Comparison of ENCODE assay signal across 16 cellular contexts in the genomic region with DNA sequence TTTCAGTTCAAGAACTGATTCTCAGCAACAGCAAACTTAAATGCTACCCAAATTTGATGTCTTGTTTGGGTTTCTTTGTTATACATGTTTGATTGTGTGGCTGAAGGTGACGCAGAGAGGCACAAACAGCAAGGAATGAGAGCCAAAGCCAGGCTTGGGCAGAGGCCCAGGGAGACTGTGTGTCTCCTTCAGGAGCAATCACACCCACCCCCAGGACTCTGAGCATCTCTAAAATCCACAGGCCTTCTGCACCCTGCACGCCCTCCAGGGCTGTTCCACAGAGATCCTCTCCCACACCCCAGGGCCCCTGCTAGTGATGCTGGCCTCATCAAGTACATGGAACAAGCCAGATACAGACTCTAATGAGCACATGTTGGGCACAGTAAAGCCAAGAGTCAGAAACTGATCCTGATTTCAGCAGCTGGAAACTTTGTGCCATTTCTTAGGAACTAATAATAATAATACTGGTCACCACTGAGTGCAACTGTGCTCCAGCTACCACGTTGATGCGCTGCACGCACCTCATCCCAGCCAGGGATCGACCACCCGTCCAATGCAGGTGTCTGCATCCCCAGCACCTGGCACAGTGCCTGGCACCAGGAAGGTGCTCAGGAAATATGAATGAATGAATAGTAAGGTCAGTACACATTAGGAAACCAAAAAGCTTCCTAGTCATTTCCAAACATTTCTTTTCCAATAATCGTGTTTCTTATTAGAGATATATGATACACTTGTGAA. TPM values are rescaled to one million over a fixed set of nuclear protein-coding genes. Genes with fewer than 3 reads are reported as not detected.
DNase-seq lines count a peak whose midpoint lies in the region; ATAC-seq and TF ChIP-seq lines count a peak whose summit lies in the region.
"Had no signal": no experiment of that assay in that cellular context is flagged by ENCODE, and none has a peak within 500 bp of the region (broad histone marks: within the 10 kb centered on the region; RNA-seq: fewer than 3 reads in every experiment).

No MANE protein-coding gene starts in this region.

- TF ChIP-seq CTCF in RWPE1 (conservative IDR thresholded peaks at IDR 0.05; ENCODE audit: low read depth) (no peak), coronary artery (IDR thresholded peaks at IDR 0.05) (no peak), esophagus muscularis mucosa (IDR thresholded peaks at IDR 0.05) (no peak)

- H3F3A ChIP-seq in GM23248 (ENCODE audit: insufficient read depth), result no peaks in the 10 kb centered on the region; the same call in 1 of the 2 replicates

- intact Hi-C loops in esophagus muscularis mucosa (cut with DNase I), result no loop called here

- no peak for TF ChIP-seq POLR2A in esophagus muscularis mucosa (IDR thresholded peaks at IDR 0.05; ENCODE audit: low read depth)

- H3K9ac ChIP-seq in GM23248 (peak overlapping the region; percentile 55), skeletal muscle tissue (ENCODE audit: low read depth in 1 of 3, low read length in 3 of 3) (peak overlapping the region in 1 of 3 donors; percentile 75)

- peak overlapping the region; percentile 39 for H2AFZ ChIP-seq in GM23248

- no peaks in the 10 kb centered on the region for H4K20me1 ChIP-seq in GM23248 (ENCODE audit: insufficient read depth)

- H3K79me2 ChIP-seq in GM23248 (ENCODE audit: insufficient read depth), result no peaks in the 10 kb centered on the region

- H3K4me2 ChIP-seq in GM23248 (ENCODE audit: unreplicated experiment), result peak overlapping the region; percentile 26

- 85 to 92% methylated on average over 8 of the region's 8 CpGs for WGBS in GM23248 (ENCODE audit: low coverage in 1 of 2, low lambda C conversion rate in 2 of 2, missing lambda C conversion rate in 2 of 2), 2 experiments
- WGBS in esophagus muscularis mucosa, result 90% methylated on average over 8 of the region's 8 CpGs

- CTCF ChIA-PET in RWPE1 (lab: Yijun Ruan, JAX), result interaction anchor here (2.6 kb wide), 1 partner anchor 20 kb away, joined by 14 read pairs; no protein-coding TSS in a partner anchor

- POLR2A ChIA-PET in RWPE1 (lab: Yijun Ruan, JAX; ENCODE audit: low non-redundant PET), result no interaction called here

- no peak for TF ChIP-seq EP300 in esophagus muscularis mucosa (IDR thresholded peaks at IDR 0.05)

- H3K27me3 ChIP-seq in GM23248 (replicated peaks; ENCODE audit: insufficient read depth), result no peaks in the 10 kb centered on the region
- H3K27me3 ChIP-seq in skeletal muscle tissue (ENCODE audit: control insufficient read depth in 3 of 3, insufficient read depth in 3 of 3, low read length in 3 of 3), result no peaks in the 10 kb centered on the region
- H3K27me3 ChIP-seq in esophagus muscularis mucosa, result peaks cover 0 to 3% (median 0%) of the 10 kb centered on the region in 4 donors

- DNase-seq in GM23248, result peak; percentile 53
- no peak for DNase-seq in RWPE1 (ENCODE audit: low spot score)
- DNase-seq in coronary artery (ENCODE audit: low spot score), result no peak
- no peak for DNase-seq in activated CD4-positive, alpha-beta T cell treated with anti-CD3 and anti-CD28 coated beads, Interleukin-2, amount 50 U/mL, for 1 hour
- DNase-seq in esophagus muscularis mucosa (ENCODE audit: extremely low spot score), result no peak
- DNase-seq: activated CD4-positive, alpha-beta T cell treated with anti-CD3 and anti-CD28 coated beads for 4 hours; effector CD8-positive, alpha-beta T cell; HFFc6; left cardiac atrium; NCI-H748 treated with DMSO at 0.1 percent for 48 hours; SHP77 treated with DMSO at 0.1 percent for 48 hours; stimulated activated CD4-positive, alpha-beta T cell treated with anti-CD3 and anti-CD28 coated beads, Interleukin-2, amount 100 ng/mL, for 48 hours; stimulated activated naive CD8-positive, alpha-beta T cell treated with anti-CD3 and anti-CD28 coated beads, Interleukin-15, Interleukin-2, amounts not matched to agents 100 U/mL and 50 U/mL, for 24 hours had no signal

- no peak for ATAC-seq in GM21825 (IDR thresholded peaks at IDR 0.05; ENCODE audit: unreplicated experiment)
- ATAC-seq in HG03432 (IDR thresholded peaks at IDR 0.05; ENCODE audit: unreplicated experiment), result no peak

- H3K4me1 ChIP-seq in GM23248 (ENCODE audit: insufficient read depth), result peaks cover 18% of the 10 kb centered on the region
- peaks cover 10 to 24% (median 20%) of the 10 kb centered on the region in 3 donors for H3K4me1 ChIP-seq in skeletal muscle tissue (ENCODE audit: control insufficient read depth in 3 of 3, insufficient read depth in 3 of 3, low read length in 3 of 3)
- no peaks in the 10 kb centered on the region for H3K4me1 ChIP-seq in esophagus muscularis mucosa

- no peak overlapping the region for H3K4me3 ChIP-seq in GM23248
- no peak overlapping the region for H3K4me3 ChIP-seq in coronary artery
- H3K4me3 ChIP-seq in skeletal muscle tissue (ENCODE audit: low read length in 3 of 3), result no peak overlapping the region
- no peak overlapping the region for H3K4me3 ChIP-seq in esophagus muscularis mucosa

- peak overlapping the region; percentile 62 for H3K27ac ChIP-seq in GM23248
- peak overlapping the region; percentile 94 for H3K27ac ChIP-seq in RWPE1
- peak overlapping the region; percentile 72 to 79 for H3K27ac ChIP-seq in coronary artery
- H3K27ac ChIP-seq in skeletal muscle tissue (ENCODE audit: low read depth, low read length), result peak overlapping the region; percentile 70
- H3K27ac ChIP-seq in esophagus muscularis mucosa (replicated peaks in 1 of 4), result no peak overlapping the region

- H3K36me3 ChIP-seq in GM23248 (ENCODE audit: low read depth) (no peaks in the 10 kb centered on the region), skeletal muscle tissue (ENCODE audit: control insufficient read depth in 3 of 3, insufficient read depth in 3 of 3, low read length in 3 of 3) (no peaks in the 10 kb centered on the region), esophagus muscularis mucosa (no peaks in the 10 kb centered on the region)

- in situ Hi-C loops in GM23248 (cut with MboI), result no loop called here

- H3K9me3 ChIP-seq in GM23248 (ENCODE audit: low read depth) (no peaks in the 10 kb centered on the region), skeletal muscle tissue (ENCODE audit: control insufficient read depth in 3 of 3, low read length in 3 of 3) (no peaks in the 10 kb centered on the region), esophagus muscularis mucosa (no peaks in the 10 kb centered on the region)

- no peaks in the 10 kb centered on the region for H3K9me2 ChIP-seq in GM23248 (ENCODE audit: insufficient read depth)

RNA-seq across cellular contexts. Expression of a gene that starts 54.6 kb away (rescaled TPM):
- 1.4 and 2.5 TPM in 2 replicates for total RNA-seq in GM23248 (2014; rRNA removed; shearing (Covaris generic))
- 2.4 and 2.7 TPM in 2 replicates for polyA plus RNA-seq in GM23248 (2016; fragmentation: Nextera tagmentation; extraction: Ambion mirVana)
- total RNA-seq in skeletal muscle tissue (0.52 TPM), esophagus muscularis mucosa (1 to 10 TPM in 3 of 4 donors, under 1 TPM in 1; 0.99 to 2.1 (median 1.5) TPM)

RNA-seq across cellular contexts. Expression of a gene that starts 55.2 kb away (rescaled TPM):
- total RNA-seq in GM23248 (2014; rRNA removed; shearing (Covaris generic)), result 329 and 332 TPM in 2 replicates
- 318 and 337 TPM in 2 replicates for polyA plus RNA-seq in GM23248 (2016; fragmentation: Nextera tagmentation; extraction: Ambion mirVana)
- total RNA-seq in skeletal muscle tissue, result 257 TPM
- total RNA-seq in esophagus muscularis mucosa, result 100 to 1,000 TPM; 113 to 125 (median 118) TPM

Comparison
In these comparisons a context has a peak if more than half of its experiments do, and no peak if none do; other contexts are left out.
1. H3K27ac ChIP-seq: peak in GM23248 (single experiment), RWPE1 (single experiment), coronary artery (2 of 2) and skeletal muscle tissue (single experiment); none in esophagus muscularis mucosa (0 of 4).